15 cellular contexts compared by ENCODE assay signal in the genomic region with DNA sequence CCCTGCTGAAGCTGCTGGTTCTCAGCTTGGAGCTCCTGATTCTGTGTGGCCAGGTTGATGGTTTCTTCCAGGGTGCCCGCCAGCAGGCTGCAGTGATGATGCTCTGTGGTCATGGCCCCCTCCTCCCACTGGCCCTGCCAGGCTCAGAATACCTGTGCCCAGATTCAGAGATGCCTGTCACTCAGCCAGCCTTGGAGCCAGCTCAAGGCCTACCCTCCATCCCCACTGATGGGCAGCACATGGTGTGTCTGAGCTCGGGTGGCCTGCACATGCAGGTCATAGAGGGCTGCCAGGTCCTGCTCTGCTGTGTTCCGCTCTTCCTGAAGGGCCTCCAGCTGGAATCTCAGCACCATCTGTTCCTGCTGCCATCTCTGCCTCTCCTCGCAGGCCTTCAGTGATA. TPM values are rescaled to one million over a fixed set of nuclear protein-coding genes. Genes with fewer than 3 reads are reported as not detected.
A peak's percentile ranks its signal among the peaks of the same experiment; 100 is the strongest.
DNase-seq lines count a peak whose midpoint lies in the region; ATAC-seq and TF ChIP-seq lines count a peak whose summit lies in the region.
"Had no signal": no experiment of that assay in that cellular context is flagged by ENCODE, and none has a peak within 500 bp of the region (broad histone marks: within the 10 kb centered on the region; RNA-seq: fewer than 3 reads in every experiment).

No MANE protein-coding gene starts in this region.

- H2BK15ac ChIP-seq in neuronal stem cell (ENCODE audit: low read length): no peak overlapping the region

- peak overlapping the region; percentile 94 for H3K27ac Mint-ChIP-seq in central memory CD8-positive, alpha-beta T cell (ENCODE audit: low read depth)

- H3K4ac ChIP-seq in neuronal stem cell (ENCODE audit: low read length): no peak overlapping the region

- peaks cover 45% of the 10 kb centered on the region for H3K4me1 Mint-ChIP-seq in central memory CD8-positive, alpha-beta T cell

- peak overlapping the region; percentile 21 for H3K4me3 Mint-ChIP-seq in central memory CD8-positive, alpha-beta T cell

- DNase-seq in right atrium auricular region (ENCODE audit: low spot score) (no peak), right cardiac atrium (no peak), neuronal stem cell (ENCODE audit: low spot score) (no peak), GM10248 (ENCODE audit: extremely low spot score) (no peak), NCI-H1694 treated with DMSO at 0.1 percent for 48 hours (lab: John Stamatoyannopoulos, UW) (no peak)
- no peak for DNase-seq in central memory CD8-positive, alpha-beta T cell (ENCODE audit: low spot score in 2 of 2)
- DNase-seq: dermis blood vessel endothelial cell; left colon; occipital lobe; stimulated activated CD4-positive, alpha-beta T cell treated with anti-CD3 and anti-CD28 coated beads, Interleukin-2, amount 100 ng/mL, for 24 hours had no signal

- POLR2A ChIA-PET in GM10248 (lab: Yijun Ruan, JAX): no interaction called here

- H2BK12ac ChIP-seq in neuronal stem cell (ENCODE audit: low read length): no peak overlapping the region

- no peak overlapping the region for H3K18ac ChIP-seq in neuronal stem cell (ENCODE audit: low read length)

- peaks cover 1% of the 10 kb centered on the region for H3K79me1 ChIP-seq in neuronal stem cell (ENCODE audit: low read depth, low read length)

- peaks cover 6% of the 10 kb centered on the region for H3K36me3 Mint-ChIP-seq in central memory CD8-positive, alpha-beta T cell (ENCODE audit: insufficient read depth)

- no peak overlapping the region for H3K4me3 ChIP-seq in right atrium auricular region
- H3K4me3 ChIP-seq in right cardiac atrium (ENCODE audit: low read length): no peak overlapping the region
- H3K4me3 ChIP-seq in neuronal stem cell (ENCODE audit: low read length in 2 of 2): no peak overlapping the region
- H3K4me3 ChIP-seq: suprapubic skin had no signal

- no peak overlapping the region for H3K23ac ChIP-seq in neuronal stem cell (ENCODE audit: low read depth, low read length, poor library complexity)

- H3K27me3 ChIP-seq in right atrium auricular region (no peaks in the 10 kb centered on the region), right cardiac atrium (ENCODE audit: control insufficient read depth, insufficient read depth) (no peaks in the 10 kb centered on the region), neuronal stem cell (ENCODE audit: control insufficient read depth in 3 of 3, insufficient read depth in 3 of 3, low read depth in 1 of 3, low read length in 3 of 3) (no peaks in the 10 kb centered on the region)
- H3K27me3 ChIP-seq: suprapubic skin had no signal

- H3K9ac ChIP-seq in neuronal stem cell (ENCODE audit: low read depth, low read length, poor library complexity): peak overlapping the region; percentile 72

- no peak overlapping the region for H4K91ac ChIP-seq in neuronal stem cell (ENCODE audit: low read depth, low read length, poor library complexity)

- no peak overlapping the region for H4K8ac ChIP-seq in neuronal stem cell (ENCODE audit: low read depth, low read length)

- no peak overlapping the region for H2AFZ ChIP-seq in neuronal stem cell (ENCODE audit: low read length)

- no peak overlapping the region for H3K14ac ChIP-seq in neuronal stem cell (ENCODE audit: low read length)

- H3K36me3 ChIP-seq in right atrium auricular region: peaks cover 20% of the 10 kb centered on the region
- peaks cover 19 to 31% of the 10 kb centered on the region in 2 donors for H3K36me3 ChIP-seq in neuronal stem cell (replicated peaks in 1 of 2; ENCODE audit: control insufficient read depth in 2 of 2, insufficient read depth in 2 of 2, low read length in 2 of 2)

- H3K9me3 ChIP-seq in right atrium auricular region: no peaks in the 10 kb centered on the region
- no peaks in the 10 kb centered on the region for H3K9me3 ChIP-seq in right cardiac atrium (ENCODE audit: control insufficient read depth, low read length)
- H3K9me3 ChIP-seq in neuronal stem cell (replicated peaks in 1 of 2; ENCODE audit: control insufficient read depth in 2 of 2, insufficient read depth in 1 of 2, low read depth in 1 of 2, low read length in 2 of 2): no peaks in the 10 kb centered on the region
- H3K9me3 ChIP-seq: suprapubic skin had no signal

- CTCF ChIA-PET in GM10248 (lab: Yijun Ruan, JAX): interaction anchor here (1.1 to 5.9 kb wide), 11 partner anchors 7 to 207 kb away, joined by 3 to 25 read pairs (median 6); partner anchors contain the start of genes CD14, EIF4EBP3 and TMCO6

- H2BK120ac ChIP-seq in neuronal stem cell (ENCODE audit: low read depth, low read length): no peak overlapping the region

- H3K27me3 Mint-ChIP-seq in central memory CD8-positive, alpha-beta T cell: no peaks in the 10 kb centered on the region

- 91% methylated on average over 4 of the region's 4 CpGs for WGBS in right cardiac atrium
- no CpG with 5 or more reads among the region's 4 CpGs for WGBS in neuronal stem cell (ENCODE audit: extremely low coverage in 2 of 2, insufficient read length in 2 of 2, insufficient replicate concordance in 1 of 2), 2 donors

- intact Hi-C loops in right cardiac atrium (cut with DNase I): no loop called here

- H3K27ac ChIP-seq in right atrium auricular region: peak overlapping the region; percentile 71 to 74
- no peak overlapping the region for H3K27ac ChIP-seq in right cardiac atrium (ENCODE audit: low read length)
- H3K27ac ChIP-seq in neuronal stem cell (replicated peaks; ENCODE audit: low read length): no peak overlapping the region
- H3K27ac ChIP-seq: C4-2B had no signal

- H2AK5ac ChIP-seq in neuronal stem cell (ENCODE audit: low read depth, low read length): no peak overlapping the region

- ATAC-seq in right cardiac atrium (no peak), HG02588 (IDR thresholded peaks at IDR 0.05; ENCODE audit: unreplicated experiment) (no peak), GM21423 (IDR thresholded peaks at IDR 0.05; ENCODE audit: unreplicated experiment) (no peak)
- ATAC-seq in central memory CD8-positive, alpha-beta T cell (replicated peaks; ENCODE audit: extremely low read depth, poor library complexity, severe bottlenecking): no peak
- ATAC-seq: left colon had no signal

- H3K4me2 ChIP-seq in neuronal stem cell (ENCODE audit: insufficient read depth, low read length, poor library complexity, severe bottlenecking): no peak overlapping the region

- TF ChIP-seq CTCF in right atrium auricular region (IDR thresholded peaks at IDR 0.05): no peak
- no peak for TF ChIP-seq CTCF in GM10248 (IDR thresholded peaks at IDR 0.05; ENCODE audit: control extremely low read depth, extremely low read depth, low read depth, missing control alignments)

- no peaks in the 10 kb centered on the region for H3K9me3 Mint-ChIP-seq in central memory CD8-positive, alpha-beta T cell

- H3K4me1 ChIP-seq in right atrium auricular region: peaks cover 0 to 80% of the 10 kb centered on the region in 2 donors
- peaks cover 19% of the 10 kb centered on the region for H3K4me1 ChIP-seq in right cardiac atrium (ENCODE audit: control insufficient read depth, insufficient read depth, low read length)
- peaks cover 0 to 6% of the 10 kb centered on the region in 2 donors for H3K4me1 ChIP-seq in neuronal stem cell (ENCODE audit: control insufficient read depth in 2 of 2, insufficient read depth in 1 of 2, low read depth in 1 of 2, low read length in 2 of 2)

- H2BK5ac ChIP-seq in neuronal stem cell (ENCODE audit: low read length): no peak overlapping the region

RNA-seq across cellular contexts. Expression of gene SLC35A4, which starts 5.4 kb away (rescaled TPM):
- total RNA-seq in right atrium auricular region (10 to 100 TPM; 47.4 to 63.9 TPM), right cardiac atrium (10 to 100 TPM; 58.2 to 77.3 (median 71.0) TPM)
- 44.6 TPM for polyA plus RNA-seq in right cardiac atrium
- polyA plus RNA-seq in neuronal stem cell (2013, experiment 1 of 2): 63.6 TPM
- 61.2 TPM for polyA plus RNA-seq in neuronal stem cell (2013, experiment 2 of 2)

RNA-seq across cellular contexts. Expression of gene APBB3, which starts 5.7 kb away (rescaled TPM):
- total RNA-seq in right atrium auricular region (1 to 10 TPM; 7.4 to 8.3 TPM), right cardiac atrium (10 to 100 TPM; 13.2 to 19.2 (median 16.0) TPM)
- 16.7 TPM for polyA plus RNA-seq in right cardiac atrium
- polyA plus RNA-seq in neuronal stem cell (2013, experiment 1 of 2): 10.0 TPM
- polyA plus RNA-seq in neuronal stem cell (2013, experiment 2 of 2): 8.5 TPM

RNA-seq across cellular contexts. Expression of gene SRA1, which starts 12.8 kb away (rescaled TPM):
- total RNA-seq in right atrium auricular region (10 to 100 TPM; 24.6 to 27.9 TPM), right cardiac atrium (10 to 100 TPM; 25.9 to 32.7 (median 28.2) TPM)
- polyA plus RNA-seq in right cardiac atrium: 31.1 TPM
- polyA plus RNA-seq in neuronal stem cell (2013, experiment 1 of 2): 29.3 TPM
- polyA plus RNA-seq in neuronal stem cell (2013, experiment 2 of 2): 29.1 TPM

RNA-seq across cellular contexts. Expression of gene EIF4EBP3, which starts 22.6 kb away (rescaled TPM):
- total RNA-seq in right atrium auricular region: 10 to 100 TPM; 12.8 to 16.8 TPM
- 10 to 100 TPM; 11.2 to 24.0 (median 13.2) TPM for total RNA-seq in right cardiac atrium
- polyA plus RNA-seq in right cardiac atrium: 24.6 TPM
- 6.6 TPM for polyA plus RNA-seq in neuronal stem cell (2013, experiment 1 of 2)
- polyA plus RNA-seq in neuronal stem cell (2013, experiment 2 of 2): 6.6 TPM
- total RNA-seq: frontal cortex, occipital lobe had no signal

Comparison
In these comparisons a context has a peak if more than half of its experiments do, and no peak if none do; other contexts are left out.
1. H3K27ac ChIP-seq: peak in right atrium auricular region (2 of 2); none in right cardiac atrium (single experiment) and neuronal stem cell (single experiment).